10 cellular contexts compared by ENCODE assay signal in the genomic region with DNA sequence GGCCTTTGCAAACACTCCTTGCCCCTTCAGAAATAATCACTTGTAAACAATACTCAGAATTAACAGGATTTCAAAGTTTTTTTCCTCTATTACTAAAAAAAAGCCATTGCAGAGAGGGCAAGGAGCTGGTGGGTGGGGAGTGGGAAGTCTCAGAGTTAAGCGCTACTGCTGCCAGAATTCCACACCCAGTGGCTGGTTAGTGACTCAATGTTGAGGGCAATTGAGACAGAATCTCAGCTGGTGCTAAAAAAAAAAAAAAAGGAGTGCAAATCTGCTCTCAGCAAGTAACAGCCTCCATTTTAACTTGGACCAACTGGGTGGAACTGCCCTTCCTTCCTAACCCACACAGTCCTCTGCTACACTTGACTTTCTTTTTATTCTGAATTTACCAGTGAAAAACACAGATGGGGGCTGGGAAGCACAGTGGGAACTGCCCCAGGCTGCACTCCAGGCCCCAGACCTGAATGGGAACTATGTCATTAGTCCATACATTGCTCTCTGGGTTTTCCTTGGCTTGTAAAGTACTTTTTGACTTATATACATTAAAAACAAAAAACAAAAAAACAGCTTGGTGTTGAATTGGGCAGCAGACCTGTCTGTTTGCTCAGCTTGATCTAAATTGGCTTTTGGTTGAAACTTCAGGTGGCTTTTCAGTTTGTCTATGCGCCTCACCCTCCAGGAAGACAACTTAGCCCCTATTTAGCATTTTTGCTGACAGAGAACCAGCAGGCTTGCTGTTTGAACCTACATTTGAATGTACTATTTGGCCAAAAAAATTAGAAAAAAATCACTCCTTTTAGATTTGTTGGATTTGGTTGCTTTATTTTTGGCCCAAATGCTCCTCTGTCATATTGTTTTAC.
A peak's percentile ranks its signal among the peaks of the same experiment; 100 is the strongest.
DNase-seq lines count a peak whose midpoint lies in the region; FAIRE-seq and TF ChIP-seq lines count a peak whose summit lies in the region.
"Had no signal": no experiment of that assay in that cellular context is flagged by ENCODE, and none has a peak within 500 bp of the region (broad histone marks: within the 10 kb centered on the region; RNA-seq: fewer than 3 reads in every experiment).

No MANE protein-coding gene starts in this region.

- no peaks in the 10 kb centered on the region for H3K27me3 ChIP-seq in BE2C

- H3K27me3 Mint-ChIP-seq in chondrocyte (ENCODE audit: low read depth): no peaks in the 10 kb centered on the region

- FAIRE-seq in frontal cortex (lab: Jason Lieb, UNC): no peak

- peak overlapping the region; percentile 89 for H3K27ac Mint-ChIP-seq in chondrocyte (ENCODE audit: unreplicated experiment)

- no peaks in the 10 kb centered on the region for H3K9me3 Mint-ChIP-seq in chondrocyte (ENCODE audit: low read depth)

- H3K4me1 Mint-ChIP-seq in chondrocyte (ENCODE audit: low read depth): peaks cover 24% of the 10 kb centered on the region

- no peak overlapping the region for H3K4me3 ChIP-seq in BE2C (ENCODE audit: low read depth, low read length)

- peaks cover 8% of the 10 kb centered on the region; the same call in 1 of the 2 replicates for H3K4me1 ChIP-seq in BE2C

- no peaks in the 10 kb centered on the region; the same call in 1 of the 2 replicates for H3K9me3 ChIP-seq in BE2C

- no peaks in the 10 kb centered on the region for H3K36me3 ChIP-seq in BE2C

- DNase-seq in DMS153 treated with DMSO at 0.1 percent for 48 hours (lab: John Stamatoyannopoulos, UW; ENCODE audit: unreplicated experiment) (peak; percentile 23), NCI-H1417 treated with DMSO at 0.1 percent for 48 hours (lab: John Stamatoyannopoulos, UW) (peak; percentile 83), chondrocyte (ENCODE audit: low spot score) (no peak), myocyte (ENCODE audit: low read depth) (peak; percentile 86), frontal cortex (ENCODE audit: low spot score in 2 of 2) (no peak), GM19238 (ENCODE audit: insufficient read length, low spot score) (no peak), BE2C (no peak)
- no peak for DNase-seq in stimulated activated CD4-positive, alpha-beta T cell treated with anti-CD3 and anti-CD28 coated beads, Interleukin-2, amount 100 ng/mL, for 48 hours
- DNase-seq: activated effector memory CD4-positive, alpha-beta T cell treated with Interleukin-2 at 50 U/mL for 16 hours; NCI-H2171 treated with DMSO at 0.1 percent for 48 hours had no signal

- TF ChIP-seq CTCF in chondrocyte (IDR thresholded peaks at IDR 0.05) (no peak), BE2C (IDR thresholded peaks at IDR 0.05; ENCODE audit: low read depth, low read length) (no peak)

- H3K36me3 Mint-ChIP-seq in chondrocyte (ENCODE audit: low read depth): peaks cover 3% of the 10 kb centered on the region

- H3K4me3 Mint-ChIP-seq in chondrocyte (ENCODE audit: unreplicated experiment): no peak overlapping the region

Comparison
In these comparisons a context has a peak if more than half of its experiments do, and no peak if none do; other contexts are left out.
1. DNase-seq: peak in DMS153 treated with DMSO at 0.1 percent for 48 hours (single experiment), NCI-H1417 treated with DMSO at 0.1 percent for 48 hours (single experiment) and myocyte (single experiment); none in chondrocyte (single experiment), frontal cortex (0 of 2), GM19238 (single experiment), stimulated activated CD4-positive, alpha-beta T cell treated with anti-CD3 and anti-CD28 coated beads, Interleukin-2, amount 100 ng/mL, for 48 hours (0 of 2) and BE2C (single experiment).